In genomic region chr1:246482780-246483179, GRCh38 we compare ENCODE assay signal across 1 cellular context.
TF ChIP-seq lines count a peak whose summit lies in the region.

No MANE protein-coding gene starts in this region.

TF ChIP-seq in GM23338, 12 proteins besides CTCF, POLR2A, EP300 and RAD21 (continued from another document):
- TF ChIP-seq REST (IDR thresholded peaks at IDR 0.05; ENCODE audit: unreplicated experiment): no peak
- TF ChIP-seq ZNF331 (CRISPR knock-in tag; IDR thresholded peaks at IDR 0.05; ENCODE audit: low read depth): no peak
- no peak for TF ChIP-seq CREB1 (CRISPR knock-in tag; IDR thresholded peaks at IDR 0.05; ENCODE audit: low read depth)
- no peak for TF ChIP-seq ZNF462 (CRISPR knock-in tag; IDR thresholded peaks at IDR 0.05)
- no peak for TF ChIP-seq POLR2AphosphoS5 (IDR thresholded peaks at IDR 0.05; ENCODE audit: low read depth)
- TF ChIP-seq ETS1 (IDR thresholded peaks at IDR 0.05): no peak
- no peak for TF ChIP-seq JUNB (IDR thresholded peaks at IDR 0.05; ENCODE audit: unreplicated experiment)
- no peak for TF ChIP-seq NANOG (IDR thresholded peaks at IDR 0.05; ENCODE audit: borderline replicate concordance)
